In the genomic region with DNA sequence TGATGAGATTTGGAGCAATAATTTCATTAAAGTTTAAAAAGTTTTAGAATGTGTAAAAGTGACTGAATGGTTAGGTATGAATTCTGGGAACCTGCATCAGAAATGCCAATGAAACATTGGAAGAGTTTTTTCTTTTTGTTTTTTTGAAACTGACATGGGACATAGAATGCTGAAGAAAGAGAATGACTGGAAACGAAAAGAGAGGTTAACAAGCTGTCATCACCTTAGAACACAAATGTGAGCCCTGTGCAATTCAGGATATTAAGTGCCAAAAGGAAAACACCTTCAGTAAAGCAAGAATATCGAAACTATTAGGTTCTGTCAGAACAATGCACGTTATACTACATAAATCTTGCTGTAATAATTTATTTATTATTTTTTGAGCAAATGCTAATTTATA, we compare ENCODE assay signal across 24 cellular contexts.
"Had no signal": no experiment of that assay in that cellular context is flagged by ENCODE, and none has a peak within 500 bp of the region (broad histone marks: within the 10 kb centered on the region; RNA-seq: fewer than 3 reads in every experiment).

No MANE protein-coding gene starts in this region.

- H3K4me2 ChIP-seq: hepatocyte had no signal

- H3K79me2 ChIP-seq: hepatocyte had no signal

- H3K27ac Mint-ChIP-seq: dendritic cell treated with granulocyte-macrophage colony-stimulating factor and Interleukin-4, amounts not matched to agents 40 ng/mL and 50 ng/mL, for 4 days; effector memory CD8-positive, alpha-beta T cell; endodermal cell; mesothelial cell of epicardium; naive B cell had no signal

- H3K4me1 ChIP-seq: colonic mucosa, esophagus muscularis mucosa, foreskin keratinocyte, gastroesophageal sphincter, left lung, lower lobe of right lung had no signal

- H2AFZ ChIP-seq: hepatocyte had no signal

- FAIRE-seq: endometrium, frontal cortex, islet of Langerhans, keratinocyte had no signal

- H3K27me3 ChIP-seq: colonic mucosa, hepatocyte, left lung had no signal

- H3K9me3 Mint-ChIP-seq: dendritic cell treated with granulocyte-macrophage colony-stimulating factor and Interleukin-4, amounts not matched to agents 40 ng/mL and 50 ng/mL, for 4 days; effector memory CD8-positive, alpha-beta T cell; endodermal cell; mesothelial cell of epicardium; naive B cell had no signal

- H3K36me3 ChIP-seq: colonic mucosa, esophagus muscularis mucosa, gastroesophageal sphincter, heart left ventricle, left lung, lower lobe of right lung had no signal

- ATAC-seq: effector memory CD8-positive, alpha-beta T cell; foreskin keratinocyte; gastroesophageal sphincter; heart left ventricle; left cardiac atrium; left lung; left ventricle myocardium superior; lower lobe of right lung; mucosa of descending colon had no signal

- H3K27ac ChIP-seq: colonic mucosa, esophagus muscularis mucosa, foreskin keratinocyte, gastroesophageal sphincter, heart left ventricle, hepatocyte, left lung, lower lobe of right lung had no signal

- H3K36me3 Mint-ChIP-seq: mesothelial cell of epicardium, naive B cell had no signal

- H3K9me3 ChIP-seq: colonic mucosa, esophagus muscularis mucosa, gastroesophageal sphincter, heart left ventricle, left lung, lower lobe of right lung, mucosa of descending colon had no signal

- H3K4me1 Mint-ChIP-seq: endodermal cell, naive B cell had no signal

- DNase-seq: colonic mucosa; cortex of kidney; effector CD8-positive, alpha-beta T cell; effector memory CD8-positive, alpha-beta T cell; endodermal cell; foreskin keratinocyte; heart left ventricle; hypothalamus; left cardiac atrium; left lung; left ventricle myocardium superior; lower lobe of right lung; mesenchymal stem cell; mucosa of descending colon; naive B cell had no signal

- H3K4me3 ChIP-seq: colonic mucosa, esophagus muscularis mucosa, gastroesophageal sphincter, heart left ventricle, hepatocyte, left lung, lower lobe of right lung, mucosa of descending colon had no signal

- H3K4me3 Mint-ChIP-seq: dendritic cell treated with granulocyte-macrophage colony-stimulating factor and Interleukin-4, amounts not matched to agents 40 ng/mL and 50 ng/mL, for 4 days; effector memory CD8-positive, alpha-beta T cell; endodermal cell; mesothelial cell of epicardium; naive B cell had no signal
